In the genomic region with DNA sequence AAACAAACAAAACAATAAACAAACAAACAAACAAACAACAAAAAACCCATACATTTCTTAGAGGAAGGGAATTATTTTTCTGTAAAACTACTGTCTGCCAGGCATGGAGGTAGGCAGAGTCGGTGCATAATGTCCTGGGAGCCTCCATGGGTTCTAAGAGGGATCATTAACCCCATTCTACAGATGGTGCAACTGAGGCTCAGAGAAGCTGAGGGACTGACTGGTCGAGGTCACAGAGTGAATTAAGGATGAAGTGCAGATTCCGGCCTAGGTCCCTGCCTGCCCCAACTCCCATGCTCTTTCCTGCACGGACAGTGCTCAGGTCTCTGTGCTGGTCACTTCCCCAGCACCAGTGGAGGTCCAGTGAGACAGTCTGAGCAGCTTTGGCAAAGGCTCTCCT, we compare ENCODE assay signal across 28 cellular contexts.
"Had no signal": no experiment of that assay in that cellular context is flagged by ENCODE, and none has a peak within 500 bp of the region (broad histone marks: within the 10 kb centered on the region; RNA-seq: fewer than 3 reads in every experiment).

No MANE protein-coding gene starts in this region.

- DNase-seq: colonic mucosa; cortex of kidney; effector CD8-positive, alpha-beta T cell; effector memory CD8-positive, alpha-beta T cell; erythroblast; esophagus squamous epithelium; foreskin fibroblast; foreskin melanocyte; gastrocnemius medialis; glutamatergic neuron; head of caudate nucleus; heart right ventricle; hippocampal formation; immature natural killer cell; left cardiac atrium; left lung; left ventricle myocardium superior; lower lobe of right lung; mesenchymal stem cell; mucosa of descending colon; naive B cell had no signal

- FAIRE-seq: endometrium, keratinocyte had no signal

- H3K4me1 ChIP-seq: colonic mucosa, gastrocnemius medialis, left lung, lower lobe of right lung had no signal

- H3K36me3 Mint-ChIP-seq: mesothelial cell of epicardium had no signal

- H3K4me1 Mint-ChIP-seq: immature natural killer cell, naive B cell had no signal

- H3K9me3 Mint-ChIP-seq: dendritic cell treated with granulocyte-macrophage colony-stimulating factor and Interleukin-4, amounts not matched to agents 40 ng/mL and 50 ng/mL, for 4 days; effector memory CD8-positive, alpha-beta T cell; endodermal cell; immature natural killer cell; mesothelial cell of epicardium; naive B cell had no signal

- H3K36me3 ChIP-seq: colonic mucosa, esophagus squamous epithelium, gastrocnemius medialis, heart right ventricle, left lung, lower lobe of right lung had no signal

- H3K27ac Mint-ChIP-seq: dendritic cell treated with granulocyte-macrophage colony-stimulating factor and Interleukin-4, amounts not matched to agents 40 ng/mL and 50 ng/mL, for 4 days; effector memory CD8-positive, alpha-beta T cell; endodermal cell; immature natural killer cell; mesothelial cell of epicardium; naive B cell had no signal

- ATAC-seq: effector memory CD8-positive, alpha-beta T cell; esophagus mucosa; gastrocnemius medialis; heart right ventricle; left cardiac atrium; left lung; left ventricle myocardium superior; lower lobe of right lung; mucosa of descending colon had no signal

- H3K27me3 ChIP-seq: colonic mucosa, esophagus squamous epithelium, gastrocnemius medialis had no signal

- H3K4me3 ChIP-seq: colonic mucosa, esophagus squamous epithelium, gastrocnemius medialis, heart right ventricle, left lung, lower lobe of right lung, mucosa of descending colon had no signal

- H3K9me3 ChIP-seq: colonic mucosa, esophagus squamous epithelium, gastrocnemius medialis, heart right ventricle, left lung, lower lobe of right lung, mucosa of descending colon had no signal

- H3K27ac ChIP-seq: colonic mucosa, epithelial cell of prostate, esophagus squamous epithelium, gastrocnemius medialis, heart right ventricle, left lung, lower lobe of right lung had no signal

- H3K4me3 Mint-ChIP-seq: dendritic cell treated with granulocyte-macrophage colony-stimulating factor and Interleukin-4, amounts not matched to agents 40 ng/mL and 50 ng/mL, for 4 days; effector memory CD8-positive, alpha-beta T cell; endodermal cell; immature natural killer cell; mesothelial cell of epicardium; naive B cell had no signal
